ENCODE assay signal across 12 cellular contexts in the genomic region with DNA sequence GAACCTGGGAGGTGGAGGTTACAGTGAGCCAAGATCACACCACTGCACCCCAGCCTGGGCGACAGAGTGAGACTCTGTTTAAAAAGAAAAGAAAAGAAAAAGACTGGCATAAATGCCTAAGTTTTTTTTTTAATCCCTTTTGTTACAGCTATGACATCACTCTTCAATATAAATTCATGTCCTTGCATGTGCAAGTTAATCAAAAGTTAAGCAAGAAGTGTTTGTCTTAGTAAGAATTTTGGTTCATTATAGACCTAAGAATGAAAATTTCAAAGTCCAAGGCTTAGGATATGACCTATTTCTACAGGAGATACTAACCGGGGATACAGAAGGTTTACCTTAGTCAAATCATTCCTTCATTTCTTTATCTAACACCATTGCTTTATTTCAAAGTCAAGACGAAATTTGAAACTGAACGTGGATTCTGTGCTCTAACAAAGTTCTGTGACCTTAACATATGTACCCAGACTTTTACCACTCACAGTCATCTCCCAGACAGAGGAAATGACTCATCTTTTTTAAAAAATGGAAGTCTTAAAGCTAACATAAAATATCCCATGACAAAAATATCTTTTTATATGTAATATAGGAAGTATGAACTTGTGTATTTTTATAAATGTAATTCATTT. TPM values are rescaled to one million over a fixed set of nuclear protein-coding genes. Genes with fewer than 3 reads are reported as not detected.
A peak's percentile ranks its signal among the peaks of the same experiment; 100 is the strongest.
DNase-seq lines count a peak whose midpoint lies in the region; ATAC-seq and TF ChIP-seq lines count a peak whose summit lies in the region.
"Had no signal": no experiment of that assay in that cellular context is flagged by ENCODE, and none has a peak within 500 bp of the region (broad histone marks: within the 10 kb centered on the region; RNA-seq: fewer than 3 reads in every experiment).

No MANE protein-coding gene starts in this region.

- H3K4me2 ChIP-seq in HCT116 (ENCODE audit: low read length), result no peak overlapping the region
- H3K4me2 ChIP-seq in fibroblast of lung (ENCODE audit: extremely low read depth, insufficient read depth, low read length), result no peak overlapping the region

- TF ChIP-seq RAD21 in HCT116 (IDR thresholded peaks at IDR 0.05; ENCODE audit: low read depth), result no peak

- intact Hi-C loops in HCT116 (cut with micrococcal nuclease), result no loop called here
- intact Hi-C loops in ovary (cut with DNase I), result no loop called here

- CTCF ChIA-PET in HCT116 (lab: Charles Lee), result no interaction called here

- H3K4me1 ChIP-seq in HCT116 (ENCODE audit: control insufficient read depth in 1 of 2, insufficient read depth in 2 of 2, low read length in 2 of 2) (no peaks in the 10 kb centered on the region), fibroblast of lung (ENCODE audit: control insufficient read depth, extremely low read depth, insufficient read depth, low read length) (no peaks in the 10 kb centered on the region), ovary (ENCODE audit: insufficient read depth) (peaks cover under 1% of the 10 kb centered on the region)

- no peaks in the 10 kb centered on the region for H3K27me3 Mint-ChIP-seq in progenitor cell of endocrine pancreas

- DNase-seq in GM12865 (ENCODE audit: low read depth) (peak; percentile 71), HCT116 (ENCODE audit: low read depth, low spot score) (no peak), NCI-H226 (peak; percentile 41), fibroblast of lung (ENCODE audit: low read depth in 2 of 2) (peak; percentile 66 to 73), NCI-H1417 (lab: John Stamatoyannopoulos, UW) (no peak), ACHN (no peak), progenitor cell of endocrine pancreas (ENCODE audit: low spot score, unreplicated experiment) (no peak), ovary (no peak)
- DNase-seq: DMS153; head of caudate nucleus; NCI-H510A treated with DMSO at 0.1 percent for 48 hours; stimulated activated CD4-positive, alpha-beta T cell treated with anti-CD3 and anti-CD28 coated beads, Interleukin-1b, Interleukin-23, amount 100 ng/mL, for 48 hours had no signal

- H3K36me3 ChIP-seq in HCT116 (ENCODE audit: control insufficient read depth in 1 of 2, insufficient read depth in 2 of 2, low read length in 2 of 2) (no peaks in the 10 kb centered on the region), fibroblast of lung (ENCODE audit: control insufficient read depth, insufficient read depth, low read length) (no peaks in the 10 kb centered on the region), ovary (no peaks in the 10 kb centered on the region)

- H3K4me1 Mint-ChIP-seq in progenitor cell of endocrine pancreas (ENCODE audit: low read depth), result peaks cover 3% of the 10 kb centered on the region

- H3K79me2 ChIP-seq in HCT116 (ENCODE audit: insufficient read depth, low read length) (no peaks in the 10 kb centered on the region), fibroblast of lung (ENCODE audit: control insufficient read depth, insufficient read depth, low read length) (no peaks in the 10 kb centered on the region)

- no peak overlapping the region for H3K4me3 ChIP-seq in GM12865 (ENCODE audit: low read depth, low read length)
- no peak overlapping the region for H3K4me3 ChIP-seq in HCT116 (replicated peaks in 1 of 2; ENCODE audit: low read depth in 1 of 2, low read length in 2 of 2)
- no peak overlapping the region for H3K4me3 ChIP-seq in fibroblast of lung (replicated peaks in 1 of 4; ENCODE audit: control extremely low read depth in 1 of 4, insufficient read depth in 1 of 4, low read depth in 3 of 4, low read length in 4 of 4)
- no peak overlapping the region for H3K4me3 ChIP-seq in ovary

- in situ Hi-C loops in ACHN (cut with HindIII; ENCODE audit: low pct_ligation_motif_present, low pct_unique_long_range_greater_than_20kb, low sequenced_read_pairs), result loop anchor here (25.0 kb wide), 1 partner anchor 89 kb away; a partner anchor contains a TSS

- H3K27ac ChIP-seq in HCT116 (ENCODE audit: low read depth, low read length) (no peak overlapping the region), fibroblast of lung (ENCODE audit: insufficient read depth, low read length) (no peak overlapping the region), ovary (no peak overlapping the region)

- POLR2A ChIA-PET in HCT116 (lab: Charles Lee), result no interaction called here

- TF ChIP-seq CTCF in GM12865 (IDR thresholded peaks at IDR 0.05; ENCODE audit: insufficient read depth, low read depth, low read length, missing control alignments) (no peak), HCT116 (IDR thresholded peaks at IDR 0.05 in 2 of 3, conservative IDR thresholded peaks at IDR 0.05 in 1 of 3; ENCODE audit: borderline replicate concordance in 1 of 3, insufficient read depth in 1 of 3, low read depth in 2 of 3, low read length in 2 of 3) (no peak), fibroblast of lung (conservative IDR thresholded peaks at IDR 0.05 in 1 of 2, IDR thresholded peaks at IDR 0.05 in 1 of 2; ENCODE audit: low read depth in 1 of 2, low read length in 2 of 2) (no peak), progenitor cell of endocrine pancreas (IDR thresholded peaks at IDR 0.05; ENCODE audit: unreplicated experiment) (no peak), ovary (IDR thresholded peaks at IDR 0.05) (no peak)

- no peaks in the 10 kb centered on the region for H3K36me3 Mint-ChIP-seq in progenitor cell of endocrine pancreas (ENCODE audit: insufficient read depth)

- H3K9me3 ChIP-seq in HCT116 (ENCODE audit: control insufficient read depth in 1 of 2, insufficient read depth in 1 of 2, low read depth in 1 of 2, low read length in 2 of 2) (no peaks in the 10 kb centered on the region), fibroblast of lung (ENCODE audit: control insufficient read depth, insufficient read depth, low read depth, low read length) (no peaks in the 10 kb centered on the region), ovary (no peaks in the 10 kb centered on the region)

- no peaks in the 10 kb centered on the region for H3K9me3 Mint-ChIP-seq in progenitor cell of endocrine pancreas (ENCODE audit: low read depth)

- H3K27ac Mint-ChIP-seq in progenitor cell of endocrine pancreas, result no peak overlapping the region

- H2AFZ ChIP-seq in HCT116 (ENCODE audit: low read depth, low read length, poor library complexity, severe bottlenecking) (peak overlapping the region; percentile 90), fibroblast of lung (ENCODE audit: low read length) (no peak overlapping the region)

- RAD21 ChIA-PET in HCT116 (lab: Charles Lee; ENCODE audit: low non-redundant PET in 1 of 2, low total read pairs in 2 of 2, uncharacterized antibody in 2 of 2, unreplicated experiment in 2 of 2), result no interaction called here

- no TSS peak for BruUV-seq in HCT116 (replicated peaks; lab: Mats Ljungman, UMichigan)

- H3K27me3 ChIP-seq in HCT116 (ENCODE audit: insufficient read depth, low read length), result no peaks in the 10 kb centered on the region
- H3K27me3 ChIP-seq in fibroblast of lung (ENCODE audit: control insufficient read depth, insufficient read depth, low read length), result no peaks in the 10 kb centered on the region
- H3K27me3 ChIP-seq in ovary, result no peaks in the 10 kb centered on the region

- H3K9ac ChIP-seq in HCT116 (ENCODE audit: low read length) (no peak overlapping the region), fibroblast of lung (ENCODE audit: insufficient read depth, low read length) (no peak overlapping the region)

- TF ChIP-seq POLR2A in HCT116 (IDR thresholded peaks at IDR 0.05; ENCODE audit: borderline replicate concordance, extremely low read depth, insufficient read depth, insufficient read length) (no peak), ovary (IDR thresholded peaks at IDR 0.05) (no peak)

- no peaks in the 10 kb centered on the region; the same call in 1 of the 2 replicates for H3K9me2 ChIP-seq in HCT116 (ENCODE audit: insufficient read depth)

- 78 to 92% (median 91%) methylated on average over 4 of the region's 4 CpGs for WGBS in ovary, 3 donors

- H4K20me1 ChIP-seq in HCT116 (ENCODE audit: insufficient read depth) (no peaks in the 10 kb centered on the region), fibroblast of lung (ENCODE audit: control insufficient read depth, extremely low read depth, insufficient read depth, low read length) (no peaks in the 10 kb centered on the region)

- no peak overlapping the region for H3K4me3 Mint-ChIP-seq in progenitor cell of endocrine pancreas (ENCODE audit: low read depth)

- TF ChIP-seq EP300 in ovary (IDR thresholded peaks at IDR 0.05), result no peak

- no peak for ATAC-seq in HCT116

TF ChIP-seq in HCT116, 20 proteins besides CTCF, POLR2A, EP300 and RAD21 (continues in another document):
- no peak for TF ChIP-seq SRF (IDR thresholded peaks at IDR 0.05; ENCODE audit: low read depth)
- no peak for TF ChIP-seq CEBPB (IDR thresholded peaks at IDR 0.05; ENCODE audit: low read depth)
- TF ChIP-seq, protein P1, sequence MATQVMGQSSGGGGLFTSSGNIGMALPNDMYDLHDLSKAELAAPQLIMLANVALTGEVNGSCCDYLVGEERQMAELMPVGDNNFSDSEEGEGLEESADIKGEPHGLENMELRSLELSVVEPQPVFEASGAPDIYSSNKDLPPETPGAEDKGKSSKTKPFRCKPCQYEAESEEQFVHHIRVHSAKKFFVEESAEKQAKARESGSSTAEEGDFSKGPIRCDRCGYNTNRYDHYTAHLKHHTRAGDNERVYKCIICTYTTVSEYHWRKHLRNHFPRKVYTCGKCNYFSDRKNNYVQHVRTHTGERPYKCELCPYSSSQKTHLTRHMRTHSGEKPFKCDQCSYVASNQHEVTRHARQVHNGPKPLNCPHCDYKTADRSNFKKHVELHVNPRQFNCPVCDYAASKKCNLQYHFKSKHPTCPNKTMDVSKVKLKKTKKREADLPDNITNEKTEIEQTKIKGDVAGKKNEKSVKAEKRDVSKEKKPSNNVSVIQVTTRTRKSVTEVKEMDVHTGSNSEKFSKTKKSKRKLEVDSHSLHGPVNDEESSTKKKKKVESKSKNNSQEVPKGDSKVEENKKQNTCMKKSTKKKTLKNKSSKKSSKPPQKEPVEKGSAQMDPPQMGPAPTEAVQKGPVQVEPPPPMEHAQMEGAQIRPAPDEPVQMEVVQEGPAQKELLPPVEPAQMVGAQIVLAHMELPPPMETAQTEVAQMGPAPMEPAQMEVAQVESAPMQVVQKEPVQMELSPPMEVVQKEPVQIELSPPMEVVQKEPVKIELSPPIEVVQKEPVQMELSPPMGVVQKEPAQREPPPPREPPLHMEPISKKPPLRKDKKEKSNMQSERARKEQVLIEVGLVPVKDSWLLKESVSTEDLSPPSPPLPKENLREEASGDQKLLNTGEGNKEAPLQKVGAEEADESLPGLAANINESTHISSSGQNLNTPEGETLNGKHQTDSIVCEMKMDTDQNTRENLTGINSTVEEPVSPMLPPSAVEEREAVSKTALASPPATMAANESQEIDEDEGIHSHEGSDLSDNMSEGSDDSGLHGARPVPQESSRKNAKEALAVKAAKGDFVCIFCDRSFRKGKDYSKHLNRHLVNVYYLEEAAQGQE (IDR thresholded peaks at IDR 0.05; ENCODE audit: low read depth), result no peak
- TF ChIP-seq ZNF274 (IDR thresholded peaks at IDR 0.05; ENCODE audit: low read depth, low read length), result no peak

RNA-seq across cellular contexts. Expression of a gene that starts 29.3 kb away (rescaled TPM):
- total RNA-seq in HCT116 (2021; ENCODE audit: unreplicated experiment) (2.4 TPM), fibroblast of lung (41.6 and 100 TPM in 2 replicates), progenitor cell of endocrine pancreas (37.2 and 38.6 TPM in 2 replicates), ovary (10 to 100 TPM in 5 of 7 donors, 1 to 10 TPM in 2; 6.8 to 45.5 (median 14.1) TPM)
- 0.22 and 0.27 TPM in 2 replicates for polyA plus RNA-seq in HCT116 (2012)
- polyA plus RNA-seq in fibroblast of lung (3.8 and 10.8 TPM in 2 replicates), ovary (1 to 10 TPM; 3.7 to 4.4 TPM)
- 2.1 and 5.3 TPM in 2 replicates for polyA plus RNA-seq in fibroblast of lung (2012)
- polyA minus RNA-seq in fibroblast of lung (ENCODE audit: low replicate concordance), result 1.3 and 13.3 TPM in 2 replicates

Comparison
In these comparisons a context has a peak if more than half of its experiments do, and no peak if none do; other contexts are left out.
1. DNase-seq: peak in GM12865 (single experiment), NCI-H226 (single experiment) and fibroblast of lung (2 of 2); none in HCT116 (single experiment), NCI-H1417 (0 of 3), ACHN (single experiment), progenitor cell of endocrine pancreas (single experiment) and ovary (0 of 5).